In genomic region chr11:68381716-68382115, GRCh38 we compare ENCODE assay signal across 13 cellular contexts.
A peak's percentile ranks its signal among the peaks of the same experiment; 100 is the strongest.
DNase-seq lines count a peak whose midpoint lies in the region; ATAC-seq and TF ChIP-seq lines count a peak whose summit lies in the region.
"Had no signal": no experiment of that assay in that cellular context is flagged by ENCODE, and none has a peak within 500 bp of the region (broad histone marks: within the 10 kb centered on the region; RNA-seq: fewer than 3 reads in every experiment).

No MANE protein-coding gene starts in this region.

- H3K4ac ChIP-seq in mesenchymal stem cell (ENCODE audit: low read depth in 1 of 2, low read length in 2 of 2) = peak overlapping the region; percentile 51 to 67

- WGBS in mesenchymal stem cell = 66% methylated on average over 4 of the region's 4 CpGs
- WGBS in tibial nerve, 2 donors = 0 to 40% methylated on average over 3 to 4 of the region's 4 CpGs

- no peak overlapping the region for H2BK5ac ChIP-seq in mesenchymal stem cell (ENCODE audit: low read depth, low read length, poor library complexity, severe bottlenecking)

- no peak for TF ChIP-seq POLR2A in tibial nerve (IDR thresholded peaks at IDR 0.05)

- peaks cover 5% of the 10 kb centered on the region for H3K36me3 Mint-ChIP-seq in activated CD4-positive, alpha-beta T cell treated with anti-CD3 and anti-CD28 coated beads, Interleukin-2, amount 10 ng/mL, durations not matched to agents 7 days and 5 days (ENCODE audit: low read depth)

- H3K4me3 ChIP-seq in coronary artery (peak overlapping the region; percentile 54), mesenchymal stem cell (ENCODE audit: insufficient read depth in 1 of 2, low read depth in 1 of 2, low read length in 2 of 2) (peak overlapping the region in 1 of 2 experiments; percentile 64), tibial nerve (peak overlapping the region in 1 of 4 donors; percentile 20)

- H3K9me3 Mint-ChIP-seq in activated CD4-positive, alpha-beta T cell treated with anti-CD3 and anti-CD28 coated beads, Interleukin-2, amount 10 ng/mL, durations not matched to agents 7 days and 5 days = no peaks in the 10 kb centered on the region

- no peaks in the 10 kb centered on the region for H3K9me3 ChIP-seq in mesenchymal stem cell (ENCODE audit: control insufficient read depth, low read length)
- no peaks in the 10 kb centered on the region for H3K9me3 ChIP-seq in tibial nerve

- H3K36me3 ChIP-seq in mesenchymal stem cell (ENCODE audit: control insufficient read depth in 1 of 2, insufficient read depth in 2 of 2, low read depth in 1 of 2, low read length in 2 of 2) (peaks cover 0 to 28% of the 10 kb centered on the region in 2 experiments), tibial nerve (peaks cover 0 to 9% (median 0%) of the 10 kb centered on the region in 3 donors)

- H3K4me1 Mint-ChIP-seq in activated CD4-positive, alpha-beta T cell treated with anti-CD3 and anti-CD28 coated beads, Interleukin-2, amount 10 ng/mL, durations not matched to agents 7 days and 5 days = peaks cover 50% of the 10 kb centered on the region

- peak overlapping the region; percentile 2 for H3K9ac ChIP-seq in mesenchymal stem cell (ENCODE audit: low read length)

- peak overlapping the region; percentile 74 to 91 for H3K27ac ChIP-seq in coronary artery
- H3K27ac ChIP-seq in mesenchymal stem cell (ENCODE audit: low read length, poor library complexity, severe bottlenecking) = no peak overlapping the region
- H3K27ac ChIP-seq in tibial nerve = peak overlapping the region in 3 of 4 donors; percentile 41 to 69 (median 58)
- H3K27ac ChIP-seq in foreskin keratinocyte = no peak overlapping the region

- no peak for DNase-seq in activated CD4-positive, alpha-beta T cell treated with anti-CD3 and anti-CD28 coated beads, Interleukin-2, amount 10 ng/mL, durations not matched to agents 7 days and 5 days
- no peak for DNase-seq in activated CD4-positive, alpha-beta T cell treated with anti-CD3 and anti-CD28 coated beads, Interleukin-2, amount 50 U/mL, for 4 hours
- DNase-seq in coronary artery (ENCODE audit: low spot score) (no peak), mesenchymal stem cell (no peak), tibial nerve (ENCODE audit: low spot score in 2 of 2) (no peak), foreskin keratinocyte (no peak)
- DNase-seq: activated naive CD4-positive, alpha-beta T cell treated with Interleukin-2 at 50 U/mL for 16 hours; kidney glomerular epithelial cell; NCI-H1436 treated with DMSO at 0.1 percent for 48 hours; NCI-H69 had no signal

- POLR2A ChIA-PET in activated CD4-positive, alpha-beta T cell treated with anti-CD3 and anti-CD28 coated beads, Interleukin-2, amount 10 ng/mL, durations not matched to agents 7 days and 5 days (lab: Charles Lee) = no interaction called here

- no peak overlapping the region for H3K4me2 ChIP-seq in mesenchymal stem cell (ENCODE audit: low read length, poor library complexity, severe bottlenecking)

- H2BK15ac ChIP-seq in mesenchymal stem cell (ENCODE audit: low read depth, poor library complexity, severe bottlenecking) = peak overlapping the region; percentile 50

- H2AFZ ChIP-seq in mesenchymal stem cell (ENCODE audit: low read depth, low read length) = no peak overlapping the region

- H2BK120ac ChIP-seq in mesenchymal stem cell (ENCODE audit: low read depth, low read length) = peak overlapping the region; percentile 75

- no peak for TF ChIP-seq EP300 in tibial nerve (IDR thresholded peaks at IDR 0.05)

- H3K27me3 ChIP-seq in mesenchymal stem cell (ENCODE audit: control insufficient read depth in 1 of 2, insufficient read depth in 1 of 2, low read length in 2 of 2) = no peaks in the 10 kb centered on the region
- no peaks in the 10 kb centered on the region for H3K27me3 ChIP-seq in tibial nerve
- no peaks in the 10 kb centered on the region for H3K27me3 ChIP-seq in foreskin keratinocyte

- ATAC-seq in GM18909 (IDR thresholded peaks at IDR 0.05; ENCODE audit: poor library complexity, unreplicated experiment) (no peak), GM21786 (IDR thresholded peaks at IDR 0.05; ENCODE audit: unreplicated experiment) (no peak), foreskin keratinocyte (no peak)
- ATAC-seq: HCT116 had no signal

- H3K4me1 ChIP-seq in mesenchymal stem cell (ENCODE audit: control insufficient read depth, insufficient read depth, low read depth, low read length) (peaks cover 31% of the 10 kb centered on the region), tibial nerve (peaks cover 0 to 52% (median 33%) of the 10 kb centered on the region in 4 donors), foreskin keratinocyte (no peaks in the 10 kb centered on the region)

- no peak overlapping the region for H3K23ac ChIP-seq in mesenchymal stem cell (ENCODE audit: low read length in 2 of 2)

- H3K79me1 ChIP-seq in mesenchymal stem cell (replicated peaks; ENCODE audit: low read length, poor library complexity, severe bottlenecking) = peaks cover 30% of the 10 kb centered on the region

- CTCF ChIA-PET in activated CD4-positive, alpha-beta T cell treated with anti-CD3 and anti-CD28 coated beads, Interleukin-2, amount 10 ng/mL, durations not matched to agents 7 days and 5 days (lab: Charles Lee) = interaction anchor here (1.0 kb wide), 1 partner anchor 84 kb away, joined by 3 read pairs; no protein-coding TSS in a partner anchor

- H2AK5ac ChIP-seq in mesenchymal stem cell (ENCODE audit: low read length, severe bottlenecking) = no peak overlapping the region

- peak overlapping the region; percentile 57 for H4K8ac ChIP-seq in mesenchymal stem cell (ENCODE audit: low read length)

- H4K91ac ChIP-seq in mesenchymal stem cell (ENCODE audit: low read length) = peak overlapping the region; percentile 95

- H3K27ac Mint-ChIP-seq in activated CD4-positive, alpha-beta T cell treated with anti-CD3 and anti-CD28 coated beads, Interleukin-2, amount 10 ng/mL, durations not matched to agents 7 days and 5 days = peak overlapping the region; percentile 86

- no peak overlapping the region for H3K4me3 Mint-ChIP-seq in activated CD4-positive, alpha-beta T cell treated with anti-CD3 and anti-CD28 coated beads, Interleukin-2, amount 10 ng/mL, durations not matched to agents 7 days and 5 days

- peak overlapping the region; percentile 70 to 71 for H3K18ac ChIP-seq in mesenchymal stem cell (ENCODE audit: low read depth in 1 of 2, low read length in 2 of 2)

- peak overlapping the region; percentile 48 to 86 for H2BK12ac ChIP-seq in mesenchymal stem cell (ENCODE audit: low read length in 2 of 2)

- no peak for TF ChIP-seq CTCF in coronary artery (IDR thresholded peaks at IDR 0.05)
- TF ChIP-seq CTCF in tibial nerve (IDR thresholded peaks at IDR 0.05) = no peak
- no peak for TF ChIP-seq CTCF in foreskin keratinocyte (conservative IDR thresholded peaks at IDR 0.05)

- no peaks in the 10 kb centered on the region for H3K27me3 Mint-ChIP-seq in activated CD4-positive, alpha-beta T cell treated with anti-CD3 and anti-CD28 coated beads, Interleukin-2, amount 10 ng/mL, durations not matched to agents 7 days and 5 days

- peak overlapping the region in 1 of 2 experiments; percentile 85 for H3K14ac ChIP-seq in mesenchymal stem cell (ENCODE audit: low read length in 2 of 2)

Comparison
In these comparisons a context has a peak if more than half of its experiments do, and no peak if none do; other contexts are left out.
1. H3K27ac ChIP-seq: peak in coronary artery (2 of 2) and tibial nerve (3 of 4); none in mesenchymal stem cell (single experiment) and foreskin keratinocyte (single experiment).